In the genomic region with DNA sequence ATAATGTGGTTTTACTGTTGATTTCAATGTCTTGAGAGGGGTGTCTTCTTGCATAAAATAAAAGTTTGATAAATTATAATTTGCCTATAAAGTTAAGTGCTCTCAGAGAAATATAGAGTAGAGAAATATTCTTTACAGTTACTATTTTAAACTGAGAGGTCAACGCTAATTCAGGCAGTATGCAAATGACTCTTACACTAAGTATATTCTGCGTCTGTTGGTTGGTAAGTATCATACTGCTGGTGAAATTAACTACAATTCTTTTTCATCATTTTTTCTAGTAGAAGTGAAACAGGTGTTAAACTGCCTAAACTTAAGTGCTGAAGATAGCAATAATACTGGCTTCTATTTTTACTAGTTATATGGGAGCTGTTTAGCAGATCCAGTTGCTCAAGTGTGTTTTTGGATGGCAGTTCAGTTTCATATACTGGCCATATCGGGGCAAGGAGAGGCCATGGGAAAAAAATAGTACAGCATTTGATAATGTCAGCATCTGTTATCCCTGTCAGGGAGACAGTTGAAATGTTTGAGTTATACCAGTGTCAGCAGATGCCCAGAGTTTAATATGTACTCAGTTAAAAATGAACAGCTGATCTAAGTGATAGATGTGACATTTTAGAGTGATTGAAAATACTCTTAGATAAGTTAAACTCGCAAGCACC, we compare ENCODE assay signal across 22 cellular contexts.
DNase-seq lines count a peak whose midpoint lies in the region; ATAC-seq, FAIRE-seq and TF ChIP-seq lines count a peak whose summit lies in the region.
"Had no signal": no experiment of that assay in that cellular context is flagged by ENCODE, and none has a peak within 500 bp of the region (broad histone marks: within the 10 kb centered on the region; RNA-seq: fewer than 3 reads in every experiment).

No MANE protein-coding gene starts in this region.

- H3K79me2 ChIP-seq in KMS-11 (ENCODE audit: insufficient read depth, low read depth) (no peaks in the 10 kb centered on the region), endothelial cell of umbilical vein (ENCODE audit: control insufficient read depth, insufficient read depth, low read length) (no peaks in the 10 kb centered on the region), osteoblast (ENCODE audit: insufficient read depth, low read length) (no peaks in the 10 kb centered on the region)

- H3K27me3 ChIP-seq in KMS-11 (ENCODE audit: insufficient read depth, low read depth): no peaks in the 10 kb centered on the region
- no peaks in the 10 kb centered on the region for H3K27me3 ChIP-seq in endothelial cell of umbilical vein (ENCODE audit: control insufficient read depth in 2 of 2, insufficient read depth in 2 of 2, low read length in 2 of 2)
- no peaks in the 10 kb centered on the region for H3K27me3 ChIP-seq in osteoblast (ENCODE audit: insufficient read depth, low read length)
- H3K27me3 ChIP-seq: suprapubic skin had no signal

- TF ChIP-seq CTCF in KMS-11 (conservative IDR thresholded peaks at IDR 0.05; ENCODE audit: low read depth, low read length) (no peak), endothelial cell of umbilical vein (IDR thresholded peaks at IDR 0.05; ENCODE audit: extremely low read depth in 1 of 2, insufficient read depth in 1 of 2, low read depth in 1 of 2, low read length in 2 of 2) (no peak), osteoblast (IDR thresholded peaks at IDR 0.05; ENCODE audit: extremely low read depth, low read depth, low read length) (no peak), omental fat pad (IDR thresholded peaks at IDR 0.05) (no peak), CD14-positive monocyte (IDR thresholded peaks at IDR 0.05) (no peak)

- no peaks in the 10 kb centered on the region for H4K20me1 ChIP-seq in KMS-11 (ENCODE audit: insufficient read depth)
- H4K20me1 ChIP-seq in endothelial cell of umbilical vein (replicated peaks; ENCODE audit: control insufficient read depth, extremely low read depth, insufficient read depth, low read length): no peaks in the 10 kb centered on the region
- H4K20me1 ChIP-seq in osteoblast (ENCODE audit: insufficient read depth, low read length): no peaks in the 10 kb centered on the region

- H3K4me3 ChIP-seq in KMS-11 (IDR thresholded peaks at IDR 0.05; ENCODE audit: insufficient read depth, low read depth, low read length) (no peak overlapping the region), endothelial cell of umbilical vein (replicated peaks in 1 of 3; ENCODE audit: insufficient read depth in 1 of 3, low read depth in 1 of 3, low read length in 3 of 3) (no peak overlapping the region), osteoblast (ENCODE audit: insufficient read depth, low read length) (no peak overlapping the region)
- H3K4me3 ChIP-seq: mucosa of descending colon, suprapubic skin had no signal

- H3K4me3 Mint-ChIP-seq in CD14-positive monocyte: no peak overlapping the region
- H3K4me3 Mint-ChIP-seq: activated CD8-positive, alpha-beta T cell treated with anti-CD3 and anti-CD28 coated beads for 36 hours; activated T-cell treated with anti-CD3 and anti-CD28 coated beads, Interleukin-2, amount 50 U/mL, for 72 hours; T-helper 1 cell treated with Interleukin-12 subunit alpha and Interleukin-12 subunit beta and Interleukin-4 antibody, amounts not matched to agents 30 μg/mL and 1 μg/mL, for 36 hours had no signal

- H2AFZ ChIP-seq in KMS-11 (ENCODE audit: low read depth): no peak overlapping the region
- no peak overlapping the region for H2AFZ ChIP-seq in endothelial cell of umbilical vein (ENCODE audit: low read depth, low read length)
- no peak overlapping the region for H2AFZ ChIP-seq in osteoblast (ENCODE audit: low read length)

- H3K4me1 ChIP-seq in KMS-11 (ENCODE audit: low read depth, poor library complexity, severe bottlenecking): peaks cover 38% of the 10 kb centered on the region
- H3K4me1 ChIP-seq in endothelial cell of umbilical vein (ENCODE audit: control insufficient read depth, extremely low read depth, insufficient read depth, low read length): peaks cover 14% of the 10 kb centered on the region
- peaks cover 9% of the 10 kb centered on the region for H3K4me1 ChIP-seq in osteoblast (ENCODE audit: insufficient read depth, low read length)
- H3K4me1 ChIP-seq: suprapubic skin had no signal

- no peaks in the 10 kb centered on the region for H3K9me3 ChIP-seq in endothelial cell of umbilical vein (replicated peaks; ENCODE audit: control insufficient read depth, insufficient read depth, low read length)
- no peaks in the 10 kb centered on the region for H3K9me3 ChIP-seq in osteoblast (ENCODE audit: low read depth, low read length)
- H3K9me3 ChIP-seq: mucosa of descending colon, suprapubic skin had no signal

- no peaks in the 10 kb centered on the region for H3K9me1 ChIP-seq in endothelial cell of umbilical vein (replicated peaks; ENCODE audit: control insufficient read depth, extremely low read depth, insufficient read depth, low read length)

- CTCF ChIA-PET in endothelial cell of umbilical vein (lab: Charles Lee): interaction anchor here (0.6 to 1.4 kb wide), 4 partner anchors 11 to 194 kb away, joined by 3 to 5 read pairs (median 4); no protein-coding TSS in a partner anchor

- H3K36me3 ChIP-seq in KMS-11 (ENCODE audit: insufficient read depth) (no peaks in the 10 kb centered on the region), endothelial cell of umbilical vein (ENCODE audit: control insufficient read depth in 2 of 2, extremely low read depth in 1 of 2, insufficient read depth in 2 of 2, low read length in 2 of 2) (peaks cover 0 to 2% of the 10 kb centered on the region in 2 experiments), osteoblast (ENCODE audit: insufficient read depth, low read length) (peaks cover 4% of the 10 kb centered on the region)
- H3K36me3 ChIP-seq: suprapubic skin had no signal

- POLR2A ChIA-PET in endothelial cell of umbilical vein (lab: Charles Lee): no interaction called here

- H3K36me3 Mint-ChIP-seq in activated naive CD4-positive, alpha-beta T cell treated with anti-CD3 and anti-CD28 coated beads, Interleukin-2, amount 50 U/mL, for 72 hours: no peaks in the 10 kb centered on the region
- H3K36me3 Mint-ChIP-seq in CD14-positive monocyte: peaks cover 33 to 34% of the 10 kb centered on the region in 2 donors

- TF ChIP-seq POLR2A in endothelial cell of umbilical vein (IDR thresholded peaks at IDR 0.05; ENCODE audit: low read depth, low read length): no peak

- no peak overlapping the region for H3K9ac ChIP-seq in KMS-11
- no peak overlapping the region for H3K9ac ChIP-seq in endothelial cell of umbilical vein (replicated peaks; ENCODE audit: extremely low read depth, insufficient read depth, low read length)

- ATAC-seq in GM18498 (IDR thresholded peaks at IDR 0.05; ENCODE audit: unreplicated experiment): peak; percentile 61
- no peak for ATAC-seq in omental fat pad (ENCODE audit: low FRiP score)
- no peak for ATAC-seq in activated naive CD4-positive, alpha-beta T cell treated with anti-CD3 and anti-CD28 coated beads, Interleukin-2, amount 50 U/mL, for 72 hours
- ATAC-seq: activated CD8-positive, alpha-beta T cell treated with anti-CD3 and anti-CD28 coated beads for 36 hours; activated T-cell treated with anti-CD3 and anti-CD28 coated beads, Interleukin-2, amount 50 U/mL, for 72 hours; mucosa of descending colon had no signal

- H3K27ac ChIP-seq in KMS-11: no peak overlapping the region; the same call in 1 of the 2 replicates
- no peak overlapping the region for H3K27ac ChIP-seq in endothelial cell of umbilical vein (ENCODE audit: insufficient read depth, low read depth, low read length)
- peak overlapping the region; percentile 50 for H3K27ac ChIP-seq in osteoblast (ENCODE audit: low read depth, low read length)
- H3K27ac ChIP-seq: RWPE1, suprapubic skin had no signal

- no TSS peak for BruUV-seq in endothelial cell of umbilical vein (replicated peaks; lab: Mats Ljungman, UMichigan)

- H3K27me3 Mint-ChIP-seq in CD14-positive monocyte (ENCODE audit: low read depth in 3 of 3): no peaks in the 10 kb centered on the region
- H3K27me3 Mint-ChIP-seq: activated CD8-positive, alpha-beta T cell treated with anti-CD3 and anti-CD28 coated beads for 36 hours had no signal

- no peak overlapping the region for H3K27ac Mint-ChIP-seq in activated naive CD4-positive, alpha-beta T cell treated with anti-CD3 and anti-CD28 coated beads, Interleukin-2, amount 50 U/mL, for 72 hours
- H3K27ac Mint-ChIP-seq in CD14-positive monocyte: no peak overlapping the region
- H3K27ac Mint-ChIP-seq: activated CD8-positive, alpha-beta T cell treated with anti-CD3 and anti-CD28 coated beads for 36 hours; activated T-cell treated with anti-CD3 and anti-CD28 coated beads, Interleukin-2, amount 50 U/mL, for 72 hours; T-helper 1 cell treated with Interleukin-12 subunit alpha and Interleukin-12 subunit beta and Interleukin-4 antibody, amounts not matched to agents 30 μg/mL and 1 μg/mL, for 36 hours had no signal

- no peaks in the 10 kb centered on the region for H3K4me1 Mint-ChIP-seq in CD14-positive monocyte

- peak overlapping the region; percentile 14; the same call in 1 of the 2 replicates for H3K4me2 ChIP-seq in KMS-11
- H3K4me2 ChIP-seq in endothelial cell of umbilical vein (ENCODE audit: insufficient read depth, low read length): peak overlapping the region; percentile 44
- H3K4me2 ChIP-seq in osteoblast (ENCODE audit: insufficient read depth, low read length): no peak overlapping the region

- FAIRE-seq in endothelial cell of umbilical vein (lab: Jason Lieb, UNC): no peak
- FAIRE-seq: H1 had no signal

- intact Hi-C loops in endothelial cell of umbilical vein (cut with micrococcal nuclease): loop anchor here (10.0 kb wide), 1 partner anchor 432 kb away; no protein-coding TSS in a partner anchor
- intact Hi-C loops in CD14-positive monocyte (cut with micrococcal nuclease): no loop called here

- dilution Hi-C loops in endothelial cell of umbilical vein (cut with MboI; ENCODE audit: extremely low pct_ligation_motif_present, low sequenced_read_pairs): no loop called here

- no peaks in the 10 kb centered on the region for H3K9me3 Mint-ChIP-seq in activated naive CD4-positive, alpha-beta T cell treated with anti-CD3 and anti-CD28 coated beads, Interleukin-2, amount 50 U/mL, for 72 hours
- no peaks in the 10 kb centered on the region for H3K9me3 Mint-ChIP-seq in CD14-positive monocyte
- H3K9me3 Mint-ChIP-seq: activated CD8-positive, alpha-beta T cell treated with anti-CD3 and anti-CD28 coated beads for 36 hours; activated T-cell treated with anti-CD3 and anti-CD28 coated beads, Interleukin-2, amount 50 U/mL, for 72 hours; T-helper 1 cell treated with Interleukin-12 subunit alpha and Interleukin-12 subunit beta and Interleukin-4 antibody, amounts not matched to agents 30 μg/mL and 1 μg/mL, for 36 hours had no signal

- DNase-seq in endothelial cell of umbilical vein (ENCODE audit: low read depth, low spot score) (no peak), osteoblast (ENCODE audit: insufficient read length, low spot score, missing footprints) (no peak), omental fat pad (ENCODE audit: low spot score) (no peak), putamen (ENCODE audit: low spot score) (no peak), CD14-positive monocyte (ENCODE audit: low spot score) (no peak)
- DNase-seq in activated naive CD4-positive, alpha-beta T cell treated with anti-CD3 and anti-CD28 coated beads, Interleukin-2, amount 50 U/mL, for 72 hours (ENCODE audit: low spot score in 2 of 2): no peak
- DNase-seq: activated CD8-positive, alpha-beta T cell treated with anti-CD3 and anti-CD28 coated beads for 36 hours; activated T-cell treated with anti-CD3 and anti-CD28 coated beads, Interleukin-2, amount 50 U/mL, for 72 hours; central memory CD4-positive, alpha-beta T cell; effector CD8-positive, alpha-beta T cell; KG1; mucosa of descending colon; NCI-H1417 treated with DMSO at 0.1 percent for 48 hours; NCI-H226; NK-92 treated with Interleukin-12 subunit alpha and Interleukin-12 subunit beta, amount 100 ng/mL, for 24 hours; nucleus accumbens had no signal
